ENCODE assay signal across 18 cellular contexts in the genomic region with DNA sequence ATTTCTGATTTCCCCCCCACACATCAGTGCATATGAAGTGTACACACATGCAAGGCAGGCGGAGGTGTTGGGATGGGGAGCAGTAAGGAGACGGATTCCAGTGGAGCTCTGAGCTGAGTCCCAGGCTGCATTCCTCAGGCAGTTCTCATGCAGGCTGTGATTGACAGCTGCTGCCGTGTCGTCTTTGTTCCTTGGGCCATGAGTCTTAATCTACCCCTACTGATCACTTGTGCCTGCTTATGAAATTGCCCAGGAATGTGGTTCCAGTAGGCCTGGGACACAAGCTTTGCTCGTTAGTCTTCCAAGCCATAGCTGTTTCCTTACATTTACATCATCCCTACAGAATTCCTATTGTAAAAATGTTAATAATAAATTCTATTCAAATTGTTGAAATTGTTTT.
DNase-seq lines count a peak whose midpoint lies in the region; ATAC-seq and TF ChIP-seq lines count a peak whose summit lies in the region.
"Had no signal": no experiment of that assay in that cellular context is flagged by ENCODE, and none has a peak within 500 bp of the region (broad histone marks: within the 10 kb centered on the region; RNA-seq: fewer than 3 reads in every experiment).

No MANE protein-coding gene starts in this region.

- no peaks in the 10 kb centered on the region for H3K36me3 ChIP-seq in ectodermal cell (ENCODE audit: control insufficient read depth, insufficient read depth, low read length)
- no peaks in the 10 kb centered on the region for H3K36me3 ChIP-seq in mesodermal cell (ENCODE audit: control insufficient read depth, insufficient read depth, low read length)
- H3K36me3 ChIP-seq: BE2C, HAP-1 had no signal

- H3K27me3 ChIP-seq in ectodermal cell (ENCODE audit: control insufficient read depth, insufficient read depth, low read length, poor library complexity, severe bottlenecking), result no peaks in the 10 kb centered on the region
- H3K27me3 ChIP-seq: BE2C had no signal

- no peaks in the 10 kb centered on the region for H3K9me3 ChIP-seq in ectodermal cell (ENCODE audit: control insufficient read depth, low read length)
- no peaks in the 10 kb centered on the region for H3K9me3 ChIP-seq in mesodermal cell (ENCODE audit: control insufficient read depth, low read length)
- H3K9me3 ChIP-seq: BE2C, HAP-1 had no signal

- no peak for ATAC-seq in HG02763 (IDR thresholded peaks at IDR 0.05; ENCODE audit: unreplicated experiment)
- ATAC-seq: right cardiac atrium; stimulated activated naive CD8-positive, alpha-beta T cell treated with anti-CD3 and anti-CD28 coated beads, Interleukin-15, Interleukin-2, amounts not matched to agents 100 U/mL and 50 U/mL, for 24 hours; T-helper 17 cell had no signal

- CTCF ChIA-PET in Calu3 (lab: Charles Lee), result no interaction called here

- no peaks in the 10 kb centered on the region for H3K27me3 Mint-ChIP-seq in Calu3 (ENCODE audit: unreplicated experiment)
- H3K27me3 Mint-ChIP-seq: T-helper 17 cell had no signal

- WGBS in ectodermal cell, 2 experiments, result 23 to 26% methylated on average over 5 of the region's 5 CpGs
- 17 to 20% methylated on average over 3 to 4 of the region's 5 CpGs for WGBS in mesodermal cell (ENCODE audit: insufficient coverage in 2 of 2), 2 experiments

- peaks cover 25% of the 10 kb centered on the region for H3K4me1 Mint-ChIP-seq in Calu3 (ENCODE audit: low read depth, unreplicated experiment)

- BruUV-seq in Calu3 (replicated peaks; lab: Mats Ljungman, UMichigan), result no TSS peak

- intact Hi-C loops in Calu3 (cut with micrococcal nuclease; ENCODE audit: unreplicated experiment), result loop anchor here (5.0 kb wide), 1 partner anchor 736 kb away; no protein-coding TSS in a partner anchor

- H3K36me3 Mint-ChIP-seq in Calu3 (ENCODE audit: insufficient read depth, unreplicated experiment), result no peaks in the 10 kb centered on the region

- H3K4me3 Mint-ChIP-seq in Calu3 (ENCODE audit: low read depth, unreplicated experiment), result no peak overlapping the region
- H3K4me3 Mint-ChIP-seq: T-helper 17 cell had no signal

- H3K9me3 Mint-ChIP-seq in Calu3 (ENCODE audit: low read depth, unreplicated experiment), result no peaks in the 10 kb centered on the region

- no peak for TF ChIP-seq CTCF in Calu3 (IDR thresholded peaks at IDR 0.05; ENCODE audit: unreplicated experiment)

- H3K27ac Mint-ChIP-seq in Calu3 (ENCODE audit: unreplicated experiment), result no peak overlapping the region
- H3K27ac Mint-ChIP-seq: T-helper 17 cell had no signal

- DNase-seq in Calu3 (peak; percentile 13), M059J (ENCODE audit: low read depth) (peak; percentile 11), NCI-H1436 treated with DMSO at 0.1 percent for 48 hours (lab: John Stamatoyannopoulos, UW) (no peak)
- no peak for DNase-seq in stimulated activated CD8-positive, alpha-beta memory T cell treated with anti-CD3 and anti-CD28 coated beads, Interleukin-4, amount 100 ng/mL, for 48 hours
- no peak for DNase-seq in central memory CD4-positive, alpha-beta T cell
- DNase-seq: activated CD4-positive, alpha-beta T cell treated with anti-CD3 and anti-CD28 coated beads, Interleukin-2, amount 50 U/mL, for 48 hours; activated naive CD4-positive, alpha-beta T cell treated with Interleukin-2 at 50 U/mL for 16 hours; BE2C; GDM1; MV-4-11; NCI-H2171; right cardiac atrium; stimulated activated naive CD8-positive, alpha-beta T cell treated with anti-CD3 and anti-CD28 coated beads, Interleukin-15, Interleukin-2, amounts not matched to agents 100 U/mL and 50 U/mL, for 24 hours; T-helper 17 cell had no signal

- H3K4me3 ChIP-seq in ectodermal cell (ENCODE audit: insufficient read depth, low read depth, low read length) (no peak overlapping the region), mesodermal cell (ENCODE audit: extremely low read depth, insufficient read depth, low read length, poor library complexity, severe bottlenecking) (no peak overlapping the region)
- H3K4me3 ChIP-seq: HAP-1 had no signal

- H3K27ac ChIP-seq in ectodermal cell (ENCODE audit: insufficient read depth, low read depth, low read length, poor library complexity, severe bottlenecking) (peak overlapping the region; percentile 22), mesodermal cell (ENCODE audit: low read depth, low read length, severe bottlenecking) (peak overlapping the region; percentile 95)

- H3K4me1 ChIP-seq in ectodermal cell (ENCODE audit: control insufficient read depth, insufficient read depth, low read length), result peaks cover 13% of the 10 kb centered on the region
- H3K4me1 ChIP-seq in mesodermal cell (ENCODE audit: control insufficient read depth, insufficient read depth, low read length, poor library complexity, severe bottlenecking), result peaks cover 25% of the 10 kb centered on the region
- H3K4me1 ChIP-seq: BE2C, HAP-1 had no signal

Comparison
In these comparisons a context has a peak if more than half of its experiments do, and no peak if none do; other contexts are left out.
1. DNase-seq: peak in Calu3 (single experiment) and M059J (single experiment); none in stimulated activated CD8-positive, alpha-beta memory T cell treated with anti-CD3 and anti-CD28 coated beads, Interleukin-4, amount 100 ng/mL, for 48 hours (single experiment), central memory CD4-positive, alpha-beta T cell (single experiment) and NCI-H1436 treated with DMSO at 0.1 percent for 48 hours (single experiment).